Comparison of ENCODE assay signal across 8 cellular contexts in the genomic region with DNA sequence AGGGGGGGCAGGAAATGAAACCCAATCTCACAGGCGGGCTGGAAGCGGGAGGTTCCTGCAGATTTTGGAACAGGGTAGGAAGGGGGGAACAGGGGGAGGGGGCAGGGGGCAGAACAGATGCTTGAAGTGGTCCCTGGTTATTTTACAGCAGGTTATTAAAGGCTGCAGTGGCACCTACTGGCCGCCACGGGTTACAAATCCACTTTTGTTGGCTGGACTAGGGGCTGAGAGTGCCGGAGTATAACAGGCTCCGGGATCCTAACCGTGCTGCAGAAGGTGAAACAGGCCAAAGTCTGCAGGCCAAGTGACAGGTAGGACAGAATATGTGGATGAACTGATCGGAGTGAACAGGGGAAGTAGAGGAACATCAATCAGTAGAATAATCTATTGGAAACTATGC. TPM values are rescaled to one million over a fixed set of nuclear protein-coding genes. Genes with fewer than 3 reads are reported as not detected.
DNase-seq lines count a peak whose midpoint lies in the region; ATAC-seq and TF ChIP-seq lines count a peak whose summit lies in the region.

No MANE protein-coding gene starts in this region.

- no peak for DNase-seq in Right ventricle myocardium superior
- no peak for DNase-seq in right atrium auricular region (ENCODE audit: low spot score)
- no peak for DNase-seq in T-helper 17 cell
- DNase-seq in glutamatergic neuron, result peak; percentile 54
- DNase-seq in type B pancreatic cell (ENCODE audit: extremely low spot score, unreplicated experiment), result no peak
- DNase-seq in stimulated activated CD4-positive, alpha-beta T cell treated with anti-CD3 and anti-CD28 coated beads, Interleukin-12 subunit alpha, Interleukin-12 subunit beta, amount 100 ng/mL, for 4 hours, result no peak
- no peak for DNase-seq in stimulated activated naive CD4-positive, alpha-beta T cell treated with Interleukin-2 at 50 U/mL for 16 hours (lab: John Stamatoyannopoulos, UW)

- H3K27me3 ChIP-seq in right atrium auricular region, result peaks cover 32 to 58% of the 10 kb centered on the region in 2 donors

- H3K4me1 Mint-ChIP-seq in T-helper 17 cell (peaks cover 37% of the 10 kb centered on the region), glutamatergic neuron (ENCODE audit: low read depth, unreplicated experiment) (peaks cover 6% of the 10 kb centered on the region), type B pancreatic cell (ENCODE audit: unreplicated experiment) (peaks cover 19% of the 10 kb centered on the region)

- H3K36me3 ChIP-seq in right atrium auricular region, result no peaks in the 10 kb centered on the region

- H3K9me3 Mint-ChIP-seq in glutamatergic neuron (ENCODE audit: unreplicated experiment) (no peaks in the 10 kb centered on the region), type B pancreatic cell (no peaks in the 10 kb centered on the region)

- TF ChIP-seq CTCF in right atrium auricular region (IDR thresholded peaks at IDR 0.05) (peak in 1 of 2 donors; percentile 67), glutamatergic neuron (IDR thresholded peaks at IDR 0.05; ENCODE audit: partially characterized antibody, unreplicated experiment) (peak; percentile 58), type B pancreatic cell (conservative IDR thresholded peaks at IDR 0.05) (peak; percentile 72)

- H3K4me3 ChIP-seq in right atrium auricular region, result no peak overlapping the region

- peak; percentile 36 for ATAC-seq in Right ventricle myocardium superior (ENCODE audit: poor library complexity)
- ATAC-seq in HG03108 (IDR thresholded peaks at IDR 0.05; ENCODE audit: unreplicated experiment), result peak; percentile 54
- peak; percentile 24 for ATAC-seq in T-helper 17 cell

- H3K27me3 Mint-ChIP-seq in T-helper 17 cell (peaks cover 89% of the 10 kb centered on the region), glutamatergic neuron (ENCODE audit: unreplicated experiment) (peaks cover 35% of the 10 kb centered on the region), type B pancreatic cell (peaks cover 99% of the 10 kb centered on the region)

- H3K27ac Mint-ChIP-seq in T-helper 17 cell (no peak overlapping the region), glutamatergic neuron (ENCODE audit: unreplicated experiment) (no peak overlapping the region), type B pancreatic cell (no peak overlapping the region)

- peak overlapping the region; percentile 71 for H3K4me3 Mint-ChIP-seq in T-helper 17 cell
- peak overlapping the region; percentile 26 for H3K4me3 Mint-ChIP-seq in glutamatergic neuron (ENCODE audit: unreplicated experiment)
- H3K4me3 Mint-ChIP-seq in type B pancreatic cell, result peak overlapping the region; percentile 48

- intact Hi-C loops in Right ventricle myocardium superior (cut with DNase I), result no loop called here

- no peak overlapping the region for H3K27ac ChIP-seq in right atrium auricular region

- peaks cover 0 to 47% of the 10 kb centered on the region in 2 donors for H3K4me1 ChIP-seq in right atrium auricular region

- H3K9me3 ChIP-seq in right atrium auricular region (no peaks in the 10 kb centered on the region), T-helper 17 cell (ENCODE audit: control insufficient read depth, low read length, poor library complexity, severe bottlenecking) (no peaks in the 10 kb centered on the region)

- H3K36me3 Mint-ChIP-seq in T-helper 17 cell (ENCODE audit: low read depth), result peaks cover 10% of the 10 kb centered on the region
- H3K36me3 Mint-ChIP-seq in glutamatergic neuron (ENCODE audit: unreplicated experiment), result no peaks in the 10 kb centered on the region
- peaks cover 3% of the 10 kb centered on the region for H3K36me3 Mint-ChIP-seq in type B pancreatic cell

RNA-seq across cellular contexts. Expression of a gene that starts 2.5 kb away (rescaled TPM):
- total RNA-seq in Right ventricle myocardium superior (3.0 TPM), right atrium auricular region (10 to 100 TPM in 1 of 2 donors, 1 to 10 TPM in 1; 6.4 to 10.1 TPM), T-helper 17 cell (10 to 100 TPM; 17.5 to 18.0 TPM), glutamatergic neuron (ENCODE audit: unreplicated experiment) (5.9 TPM), type B pancreatic cell (ENCODE audit: low replicate concordance) (5.5 and 27.4 TPM in 2 replicates)

RNA-seq across cellular contexts. Expression of a gene that starts 30.0 kb away (rescaled TPM):
- 21.9 TPM for total RNA-seq in Right ventricle myocardium superior
- total RNA-seq in right atrium auricular region, result 10 to 100 TPM; 16.2 to 21.6 TPM
- not detected for total RNA-seq in T-helper 17 cell
- total RNA-seq in glutamatergic neuron (ENCODE audit: unreplicated experiment), result not detected
- not detected in 2 replicates for total RNA-seq in type B pancreatic cell (ENCODE audit: low replicate concordance)

RNA-seq across cellular contexts. Expression of a gene that starts 51.4 kb away (rescaled TPM):
- not detected for total RNA-seq in Right ventricle myocardium superior
- total RNA-seq in right atrium auricular region, result not detected
- total RNA-seq in T-helper 17 cell, result not detected
- total RNA-seq in glutamatergic neuron (ENCODE audit: unreplicated experiment), result not detected
- not detected in 2 replicates for total RNA-seq in type B pancreatic cell (ENCODE audit: low replicate concordance)

Comparison
In these comparisons a context has a peak if more than half of its experiments do, and no peak if none do; other contexts are left out.
1. RNA of a gene that starts 30.0 kb away (total RNA-seq): 21.9 TPM in Right ventricle myocardium superior (single experiment) and 16.2 to 21.6 TPM in right atrium auricular region; not detected in glutamatergic neuron (single experiment), not detected in T-helper 17 cell and not detected in type B pancreatic cell; every median in the first group is over 10 times any median in the second.
2. Peak in every context shown above with its lines, with median percentiles within 50 percentile points of each other: ATAC-seq and H3K4me3 Mint-ChIP-seq.